ENCODE assay signal across 30 cellular contexts in the genomic region with DNA sequence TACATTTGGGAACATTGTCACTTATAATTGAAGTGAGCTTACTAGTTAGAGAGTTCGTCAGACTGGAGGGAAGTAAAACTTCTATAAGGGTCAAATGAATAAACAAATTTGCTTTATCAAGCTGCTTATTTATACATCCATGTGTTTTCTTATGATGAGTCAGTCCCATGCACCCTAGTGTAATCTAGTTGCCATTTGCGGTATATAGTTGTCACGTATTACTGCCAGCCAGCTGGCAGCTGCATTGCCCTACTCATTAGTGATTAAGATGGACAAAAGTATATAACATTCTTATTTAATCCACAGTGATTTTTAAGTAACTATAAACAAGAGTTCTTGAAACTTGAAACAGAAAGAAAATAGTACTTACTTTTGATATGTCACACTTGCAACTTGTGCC.
"Had no signal": no experiment of that assay in that cellular context is flagged by ENCODE, and none has a peak within 500 bp of the region (broad histone marks: within the 10 kb centered on the region; RNA-seq: fewer than 3 reads in every experiment).

No MANE protein-coding gene starts in this region.

- H3K4me1 Mint-ChIP-seq: activated CD4-positive, alpha-beta memory T cell treated with anti-CD3 and anti-CD28 coated beads, Interleukin-2, amount 10 ng/mL, durations not matched to agents 7 days and 5 days; activated CD4-positive, alpha-beta T cell treated with anti-CD3 and anti-CD28 coated beads, Interleukin-2, amount 10 ng/mL, durations not matched to agents 7 days and 5 days; activated naive CD4-positive, alpha-beta T cell treated with anti-CD3 and anti-CD28 coated beads, Interleukin-2, amount 10 ng/mL, durations not matched to agents 7 days and 5 days; activated naive CD8-positive, alpha-beta T cell treated with anti-CD3 and anti-CD28 coated beads, Interleukin-2, amount 10 ng/mL, durations not matched to agents 7 days and 5 days; central memory CD8-positive, alpha-beta T cell had no signal

- ATAC-seq: activated naive CD4-positive, alpha-beta T cell treated with anti-CD3 and anti-CD28 coated beads, Interleukin-2, amount 50 U/mL, for 72 hours; activated T-cell treated with anti-CD3 and anti-CD28 coated beads, Interleukin-2, amount 50 U/mL, for 72 hours; esophagus mucosa; gastroesophageal sphincter; heart right ventricle had no signal

- H3K4me3 Mint-ChIP-seq: activated CD4-positive, alpha-beta memory T cell treated with anti-CD3 and anti-CD28 coated beads, Interleukin-2, amount 10 ng/mL, durations not matched to agents 7 days and 5 days; activated CD4-positive, alpha-beta T cell treated with anti-CD3 and anti-CD28 coated beads, Interleukin-2, amount 10 ng/mL, durations not matched to agents 7 days and 5 days; activated naive CD4-positive, alpha-beta T cell treated with anti-CD3 and anti-CD28 coated beads, Interleukin-2, amount 10 ng/mL, durations not matched to agents 7 days and 5 days; activated naive CD8-positive, alpha-beta T cell treated with anti-CD3 and anti-CD28 coated beads, Interleukin-2, amount 10 ng/mL, durations not matched to agents 7 days and 5 days; activated T-cell treated with anti-CD3 and anti-CD28 coated beads, Interleukin-2, amount 50 U/mL, for 24 hours; activated T-cell treated with anti-CD3 and anti-CD28 coated beads, Interleukin-2, amount 50 U/mL, for 72 hours; central memory CD8-positive, alpha-beta T cell; dendritic cell treated with granulocyte-macrophage colony-stimulating factor and Interleukin-4, amounts not matched to agents 40 ng/mL and 50 ng/mL, for 4 days; endodermal cell; T-helper 2 cell treated with Interferon-gamma antibody and Interleukin-4, amounts not matched to agents 5 μg/mL and 100 μg/mL, for 36 hours; WTC11 had no signal

- H3K36me3 Mint-ChIP-seq: activated naive CD4-positive, alpha-beta T cell treated with anti-CD3 and anti-CD28 coated beads, Interleukin-2, amount 10 ng/mL, durations not matched to agents 7 days and 5 days; activated naive CD4-positive, alpha-beta T cell treated with anti-CD3 and anti-CD28 coated beads, Interleukin-2, amount 50 U/mL, for 72 hours; activated naive CD8-positive, alpha-beta T cell treated with anti-CD3 and anti-CD28 coated beads, Interleukin-2, amount 10 ng/mL, durations not matched to agents 7 days and 5 days; WTC11 had no signal

- H3K27ac ChIP-seq: ascending aorta, brain microvascular endothelial cell, coronary artery, dorsolateral prefrontal cortex, gastroesophageal sphincter, heart right ventricle had no signal

- H3K4me3 ChIP-seq: ascending aorta, coronary artery, dorsolateral prefrontal cortex, gastroesophageal sphincter, heart right ventricle had no signal

- H3K4me1 ChIP-seq: ascending aorta, gastroesophageal sphincter, heart right ventricle had no signal

- H3K27me3 Mint-ChIP-seq: activated CD4-positive, alpha-beta memory T cell treated with anti-CD3 and anti-CD28 coated beads, Interleukin-2, amount 10 ng/mL, durations not matched to agents 7 days and 5 days; activated CD4-positive, alpha-beta T cell treated with anti-CD3 and anti-CD28 coated beads, Interleukin-2, amount 10 ng/mL, durations not matched to agents 7 days and 5 days; activated naive CD4-positive, alpha-beta T cell treated with anti-CD3 and anti-CD28 coated beads, Interleukin-2, amount 10 ng/mL, durations not matched to agents 7 days and 5 days; activated naive CD8-positive, alpha-beta T cell treated with anti-CD3 and anti-CD28 coated beads, Interleukin-2, amount 10 ng/mL, durations not matched to agents 7 days and 5 days; activated T-cell treated with anti-CD3 and anti-CD28 coated beads, Interleukin-2, amount 50 U/mL, for 24 hours; central memory CD8-positive, alpha-beta T cell; dendritic cell treated with granulocyte-macrophage colony-stimulating factor and Interleukin-4, amounts not matched to agents 40 ng/mL and 50 ng/mL, for 4 days had no signal

- DNase-seq: activated CD4-positive, alpha-beta memory T cell treated with anti-CD3 and anti-CD28 coated beads, Interleukin-2, amount 10 ng/mL, durations not matched to agents 7 days and 5 days; activated CD4-positive, alpha-beta T cell treated with anti-CD3 and anti-CD28 coated beads for 1 hour; activated CD4-positive, alpha-beta T cell treated with anti-CD3 and anti-CD28 coated beads for 4 hours; activated CD4-positive, alpha-beta T cell treated with anti-CD3 and anti-CD28 coated beads, Interleukin-2, amount 10 ng/mL, durations not matched to agents 7 days and 5 days; activated CD4-positive, alpha-beta T cell treated with anti-CD3 and anti-CD28 coated beads, Interleukin-2, amount 50 U/mL, for 4 hours; activated CD8-positive, alpha-beta memory T cell treated with anti-CD3 and anti-CD28 coated beads, Interleukin-2, amount 50 U/mL, for 48 hours; activated gamma-delta T cell; activated naive CD4-positive, alpha-beta T cell; activated naive CD4-positive, alpha-beta T cell treated with anti-CD3 and anti-CD28 coated beads, Interleukin-2, amount 10 ng/mL, durations not matched to agents 7 days and 5 days; activated naive CD8-positive, alpha-beta T cell treated with anti-CD3 and anti-CD28 coated beads, Interleukin-2, amount 10 ng/mL, durations not matched to agents 7 days and 5 days; activated T-cell treated with anti-CD3 and anti-CD28 coated beads for 4 hours; activated T-cell treated with anti-CD3 and anti-CD28 coated beads, Interleukin-2, amount 50 U/mL, for 24 hours; activated T-cell treated with anti-CD3 and anti-CD28 coated beads, Interleukin-2, amount 50 U/mL, for 72 hours; brain microvascular endothelial cell; dorsolateral prefrontal cortex; effector memory CD4-positive, alpha-beta T cell; endodermal cell; foreskin melanocyte; heart right ventricle; hippocampal formation had no signal

- H3K9me3 ChIP-seq: ascending aorta, gastroesophageal sphincter, heart right ventricle had no signal

- H3K36me3 ChIP-seq: ascending aorta, brain microvascular endothelial cell, gastroesophageal sphincter, heart right ventricle had no signal

- FAIRE-seq: bronchial epithelial cell had no signal

- H3K9me3 Mint-ChIP-seq: activated CD4-positive, alpha-beta memory T cell treated with anti-CD3 and anti-CD28 coated beads, Interleukin-2, amount 10 ng/mL, durations not matched to agents 7 days and 5 days; activated CD4-positive, alpha-beta T cell treated with anti-CD3 and anti-CD28 coated beads, Interleukin-2, amount 10 ng/mL, durations not matched to agents 7 days and 5 days; activated naive CD4-positive, alpha-beta T cell treated with anti-CD3 and anti-CD28 coated beads, Interleukin-2, amount 10 ng/mL, durations not matched to agents 7 days and 5 days; activated naive CD8-positive, alpha-beta T cell treated with anti-CD3 and anti-CD28 coated beads, Interleukin-2, amount 10 ng/mL, durations not matched to agents 7 days and 5 days; activated T-cell treated with anti-CD3 and anti-CD28 coated beads, Interleukin-2, amount 50 U/mL, for 24 hours; activated T-cell treated with anti-CD3 and anti-CD28 coated beads, Interleukin-2, amount 50 U/mL, for 72 hours; central memory CD8-positive, alpha-beta T cell; dendritic cell treated with granulocyte-macrophage colony-stimulating factor and Interleukin-4, amounts not matched to agents 40 ng/mL and 50 ng/mL, for 4 days; endodermal cell; T-helper 2 cell treated with Interferon-gamma antibody and Interleukin-4, amounts not matched to agents 5 μg/mL and 100 μg/mL, for 36 hours; WTC11 had no signal

- H3K27ac Mint-ChIP-seq: activated CD4-positive, alpha-beta memory T cell treated with anti-CD3 and anti-CD28 coated beads, Interleukin-2, amount 10 ng/mL, durations not matched to agents 7 days and 5 days; activated CD4-positive, alpha-beta T cell treated with anti-CD3 and anti-CD28 coated beads, Interleukin-2, amount 10 ng/mL, durations not matched to agents 7 days and 5 days; activated naive CD4-positive, alpha-beta T cell treated with anti-CD3 and anti-CD28 coated beads, Interleukin-2, amount 10 ng/mL, durations not matched to agents 7 days and 5 days; activated naive CD4-positive, alpha-beta T cell treated with anti-CD3 and anti-CD28 coated beads, Interleukin-2, amount 50 U/mL, for 72 hours; activated naive CD8-positive, alpha-beta T cell treated with anti-CD3 and anti-CD28 coated beads, Interleukin-2, amount 10 ng/mL, durations not matched to agents 7 days and 5 days; activated T-cell treated with anti-CD3 and anti-CD28 coated beads, Interleukin-2, amount 50 U/mL, for 24 hours; activated T-cell treated with anti-CD3 and anti-CD28 coated beads, Interleukin-2, amount 50 U/mL, for 72 hours; dendritic cell treated with granulocyte-macrophage colony-stimulating factor and Interleukin-4, amounts not matched to agents 40 ng/mL and 50 ng/mL, for 4 days; endodermal cell; T-helper 2 cell treated with Interferon-gamma antibody and Interleukin-4, amounts not matched to agents 5 μg/mL and 100 μg/mL, for 36 hours; WTC11 had no signal

- H3K27me3 ChIP-seq: ascending aorta, brain microvascular endothelial cell, dorsolateral prefrontal cortex, gastroesophageal sphincter, heart right ventricle had no signal
